Comparison of ENCODE assay signal across 14 cellular contexts in the genomic region with DNA sequence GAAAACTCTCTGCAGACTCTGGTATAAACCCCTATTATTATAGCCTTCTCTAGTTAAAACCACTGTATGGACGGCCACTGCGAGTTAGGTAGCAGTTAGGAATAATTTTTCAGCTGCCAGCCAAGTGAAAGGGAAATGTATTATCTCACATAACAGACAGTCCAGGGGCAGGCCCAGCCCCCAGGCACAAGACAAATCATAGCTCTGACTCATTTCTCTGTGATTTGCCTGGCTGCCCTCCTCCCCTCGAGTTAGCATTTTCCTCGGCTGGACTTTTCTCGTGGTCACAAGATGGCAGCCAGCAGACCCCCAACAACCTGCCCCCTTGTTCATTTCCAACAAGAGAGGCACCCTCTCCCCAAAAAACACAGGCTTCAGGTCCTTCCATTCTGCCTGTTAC. TPM values are rescaled to one million over a fixed set of nuclear protein-coding genes. Genes with fewer than 3 reads are reported as not detected.
DNase-seq lines count a peak whose midpoint lies in the region; FAIRE-seq lines count a peak whose summit lies in the region.
"Had no signal": no experiment of that assay in that cellular context is flagged by ENCODE, and none has a peak within 500 bp of the region (broad histone marks: within the 10 kb centered on the region; RNA-seq: fewer than 3 reads in every experiment).

No MANE protein-coding gene starts in this region.

- H3K36me3 ChIP-seq in adipocyte (ENCODE audit: control insufficient read depth, insufficient read depth, low read length, severe bottlenecking) (peaks cover 5% of the 10 kb centered on the region), skeletal muscle tissue (ENCODE audit: control insufficient read depth in 3 of 3, insufficient read depth in 3 of 3, low read length in 3 of 3) (no peaks in the 10 kb centered on the region)
- H3K36me3 ChIP-seq: adrenal gland, upper lobe of right lung had no signal

- H3K9ac ChIP-seq in adipocyte (ENCODE audit: low read length) = peak overlapping the region; percentile 73
- H3K9ac ChIP-seq in skeletal muscle tissue (ENCODE audit: low read depth in 1 of 3, low read length in 3 of 3) = no peak overlapping the region

- peaks cover 9% of the 10 kb centered on the region for H3K9me3 ChIP-seq in adipocyte (ENCODE audit: control insufficient read depth, low read length)
- peaks cover 0 to 9% (median 0%) of the 10 kb centered on the region in 3 donors for H3K9me3 ChIP-seq in skeletal muscle tissue (ENCODE audit: control insufficient read depth in 3 of 3, low read length in 3 of 3)
- H3K9me3 ChIP-seq: upper lobe of right lung had no signal

- DNase-seq in HCEC 1CT (peak; percentile 71), adipocyte (ENCODE audit: low read depth) (peak; percentile 83), foreskin melanocyte (peak; percentile 20), NCI-H1417 treated with DMSO at 0.1 percent for 48 hours (lab: John Stamatoyannopoulos, UW) (no peak), NCI-H187 (lab: John Stamatoyannopoulos, UW) (no peak), SKM-1 (lab: John Stamatoyannopoulos, UW; ENCODE audit: unreplicated experiment) (no peak), GM19239 (ENCODE audit: insufficient read length, low spot score) (no peak)
- DNase-seq: adrenal gland, DMS 273 treated with DMSO at 0.1 percent for 48 hours, T-helper 2 cell, upper lobe of right lung had no signal

- H3K4me3 ChIP-seq in adipocyte (ENCODE audit: low read length) (peak overlapping the region; percentile 58), skeletal muscle tissue (ENCODE audit: low read length in 3 of 3) (no peak overlapping the region)
- H3K4me3 ChIP-seq: adrenal gland, lung, upper lobe of right lung had no signal

- FAIRE-seq in GM19239 (lab: Jason Lieb, UNC) = no peak

- no peaks in the 10 kb centered on the region for H3K27me3 ChIP-seq in adipocyte (replicated peaks; ENCODE audit: control insufficient read depth, insufficient read depth, low read length)
- H3K27me3 ChIP-seq in skeletal muscle tissue (ENCODE audit: control insufficient read depth in 3 of 3, insufficient read depth in 3 of 3, low read length in 3 of 3) = peaks cover 0 to 3% (median 0%) of the 10 kb centered on the region in 3 donors
- H3K27me3 ChIP-seq: adrenal gland, upper lobe of right lung had no signal

- H3K27ac ChIP-seq in skeletal muscle tissue (ENCODE audit: low read depth, low read length) = peak overlapping the region; percentile 72
- H3K27ac ChIP-seq: adrenal gland, upper lobe of right lung had no signal

- H3K4me1 ChIP-seq in adipocyte (ENCODE audit: control insufficient read depth, insufficient read depth, low read length) = peaks cover 48% of the 10 kb centered on the region
- peaks cover 5 to 23% (median 14%) of the 10 kb centered on the region in 3 donors for H3K4me1 ChIP-seq in skeletal muscle tissue (ENCODE audit: control insufficient read depth in 3 of 3, insufficient read depth in 3 of 3, low read length in 3 of 3)
- H3K4me1 ChIP-seq: adrenal gland, upper lobe of right lung had no signal

RNA-seq across cellular contexts. Expression of a gene that starts 10.5 kb away (rescaled TPM):
- 6.8 TPM for total RNA-seq in skeletal muscle tissue
- total RNA-seq: HT-29 had no signal

Comparison
In these comparisons a context has a peak if more than half of its experiments do, and no peak if none do; other contexts are left out.
1. DNase-seq: peak in HCEC 1CT (single experiment), adipocyte (single experiment) and foreskin melanocyte (single experiment); none in NCI-H1417 treated with DMSO at 0.1 percent for 48 hours (single experiment), NCI-H187 (0 of 2), SKM-1 (single experiment) and GM19239 (single experiment).